Comparison of ENCODE assay signal across 1 cellular context in the genomic region with DNA sequence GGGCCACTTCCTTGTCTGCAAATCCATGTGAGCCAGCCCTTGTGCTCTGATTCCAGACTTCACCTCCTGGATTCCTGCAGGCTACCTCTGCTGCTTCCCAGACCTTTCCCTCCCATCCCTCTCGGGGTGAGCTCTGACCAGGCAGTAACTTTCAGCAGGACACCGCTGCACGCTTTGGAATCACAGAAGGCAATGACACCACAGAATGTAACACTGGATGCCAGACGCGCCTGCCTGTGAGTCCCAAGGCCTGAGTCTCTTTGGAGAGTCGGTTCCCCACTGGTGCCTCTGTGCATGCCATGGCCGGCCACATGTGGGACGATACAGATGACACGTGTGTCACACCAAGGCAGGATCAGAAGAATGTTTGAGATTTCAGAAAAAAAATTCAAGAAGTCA.
TF ChIP-seq lines count a peak whose summit lies in the region.

No MANE protein-coding gene starts in this region.

TF ChIP-seq in IMR-90, 13 proteins besides CTCF, POLR2A, EP300 and RAD21:
- TF ChIP-seq, protein P1, sequence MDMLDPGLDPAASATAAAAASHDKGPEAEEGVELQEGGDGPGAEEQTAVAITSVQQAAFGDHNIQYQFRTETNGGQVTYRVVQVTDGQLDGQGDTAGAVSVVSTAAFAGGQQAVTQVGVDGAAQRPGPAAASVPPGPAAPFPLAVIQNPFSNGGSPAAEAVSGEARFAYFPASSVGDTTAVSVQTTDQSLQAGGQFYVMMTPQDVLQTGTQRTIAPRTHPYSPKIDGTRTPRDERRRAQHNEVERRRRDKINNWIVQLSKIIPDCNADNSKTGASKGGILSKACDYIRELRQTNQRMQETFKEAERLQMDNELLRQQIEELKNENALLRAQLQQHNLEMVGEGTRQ (IDR thresholded peaks at IDR 0.05; ENCODE audit: low read depth, low read length): no peak
- TF ChIP-seq MAZ (IDR thresholded peaks at IDR 0.05; ENCODE audit: borderline replicate concordance, low read depth, low read length) (no peak), MAFK (IDR thresholded peaks at IDR 0.05; ENCODE audit: low read depth, low read length) (no peak), FOS (IDR thresholded peaks at IDR 0.05; ENCODE audit: low read depth, low read length) (no peak), MXI1 (IDR thresholded peaks at IDR 0.05; ENCODE audit: borderline replicate concordance, low read depth, low read length) (no peak), CHD1 (IDR thresholded peaks at IDR 0.05; ENCODE audit: low read depth, low read length) (no peak), RCOR1 (IDR thresholded peaks at IDR 0.05; ENCODE audit: insufficient replicate concordance, low read length) (no peak), NFE2L2 (IDR thresholded peaks at IDR 0.05; ENCODE audit: low read depth, low read length) (no peak), CEBPB (IDR thresholded peaks at IDR 0.05; ENCODE audit: low read depth, low read length) (no peak), RFX5 (IDR thresholded peaks at IDR 0.05; ENCODE audit: low read depth, low read length) (no peak), BHLHE40 (IDR thresholded peaks at IDR 0.05; ENCODE audit: low read depth, low read length) (no peak)
- TF ChIP-seq, protein P2, sequence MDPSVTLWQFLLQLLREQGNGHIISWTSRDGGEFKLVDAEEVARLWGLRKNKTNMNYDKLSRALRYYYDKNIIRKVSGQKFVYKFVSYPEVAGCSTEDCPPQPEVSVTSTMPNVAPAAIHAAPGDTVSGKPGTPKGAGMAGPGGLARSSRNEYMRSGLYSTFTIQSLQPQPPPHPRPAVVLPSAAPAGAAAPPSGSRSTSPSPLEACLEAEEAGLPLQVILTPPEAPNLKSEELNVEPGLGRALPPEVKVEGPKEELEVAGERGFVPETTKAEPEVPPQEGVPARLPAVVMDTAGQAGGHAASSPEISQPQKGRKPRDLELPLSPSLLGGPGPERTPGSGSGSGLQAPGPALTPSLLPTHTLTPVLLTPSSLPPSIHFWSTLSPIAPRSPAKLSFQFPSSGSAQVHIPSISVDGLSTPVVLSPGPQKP (IDR thresholded peaks at IDR 0.05; ENCODE audit: borderline replicate concordance, low read depth, low read length): no peak
